Comparison of ENCODE assay signal across 1 cellular context in the genomic region with DNA sequence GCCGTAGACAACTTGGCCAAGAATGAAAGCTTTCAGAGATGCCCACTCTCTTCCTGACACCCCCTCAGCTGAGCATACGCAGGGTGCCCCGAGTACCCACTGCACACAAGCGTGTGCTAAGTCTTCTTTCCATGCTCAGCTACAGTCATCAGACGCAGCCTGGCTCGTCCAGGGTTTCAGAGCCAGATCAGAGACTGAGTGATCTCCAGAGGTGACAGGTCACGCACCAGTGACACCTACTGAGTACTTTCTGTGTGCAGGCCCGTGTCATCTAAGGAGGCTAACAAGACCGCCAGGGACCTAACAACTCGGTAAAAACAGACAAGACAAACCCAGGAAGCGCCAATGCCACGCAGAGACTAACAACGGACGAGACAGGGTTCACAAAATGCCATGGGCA.
TF ChIP-seq lines count a peak whose summit lies in the region.

No MANE protein-coding gene starts in this region.

TF ChIP-seq in H1, 55 proteins besides CTCF, POLR2A, EP300 and RAD21:
- TF ChIP-seq, protein P1, sequence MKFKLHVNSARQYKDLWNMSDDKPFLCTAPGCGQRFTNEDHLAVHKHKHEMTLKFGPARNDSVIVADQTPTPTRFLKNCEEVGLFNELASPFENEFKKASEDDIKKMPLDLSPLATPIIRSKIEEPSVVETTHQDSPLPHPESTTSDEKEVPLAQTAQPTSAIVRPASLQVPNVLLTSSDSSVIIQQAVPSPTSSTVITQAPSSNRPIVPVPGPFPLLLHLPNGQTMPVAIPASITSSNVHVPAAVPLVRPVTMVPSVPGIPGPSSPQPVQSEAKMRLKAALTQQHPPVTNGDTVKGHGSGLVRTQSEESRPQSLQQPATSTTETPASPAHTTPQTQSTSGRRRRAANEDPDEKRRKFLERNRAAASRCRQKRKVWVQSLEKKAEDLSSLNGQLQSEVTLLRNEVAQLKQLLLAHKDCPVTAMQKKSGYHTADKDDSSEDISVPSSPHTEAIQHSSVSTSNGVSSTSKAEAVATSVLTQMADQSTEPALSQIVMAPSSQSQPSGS (IDR thresholded peaks at IDR 0.05; ENCODE audit: low read length): no peak
- TF ChIP-seq, protein P2, sequence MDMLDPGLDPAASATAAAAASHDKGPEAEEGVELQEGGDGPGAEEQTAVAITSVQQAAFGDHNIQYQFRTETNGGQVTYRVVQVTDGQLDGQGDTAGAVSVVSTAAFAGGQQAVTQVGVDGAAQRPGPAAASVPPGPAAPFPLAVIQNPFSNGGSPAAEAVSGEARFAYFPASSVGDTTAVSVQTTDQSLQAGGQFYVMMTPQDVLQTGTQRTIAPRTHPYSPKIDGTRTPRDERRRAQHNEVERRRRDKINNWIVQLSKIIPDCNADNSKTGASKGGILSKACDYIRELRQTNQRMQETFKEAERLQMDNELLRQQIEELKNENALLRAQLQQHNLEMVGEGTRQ (IDR thresholded peaks at IDR 0.05; ENCODE audit: low read length): no peak
- TF ChIP-seq TAF7 (optimal IDR thresholded peaks at IDR 0.05; ENCODE audit: borderline replicate concordance, low read depth, low read length) (no peak), NANOG (IDR thresholded peaks at IDR 0.05; ENCODE audit: insufficient read depth, low read depth, low read length, poor library complexity, severe bottlenecking) (no peak), TCF12 (IDR thresholded peaks at IDR 0.05; ENCODE audit: low read depth, low read length) (no peak), CHD1 (IDR thresholded peaks at IDR 0.05; ENCODE audit: low read depth, low read length) (no peak), JUND (IDR thresholded peaks at IDR 0.05; ENCODE audit: low read length) (no peak), MAFK (IDR thresholded peaks at IDR 0.05; ENCODE audit: low read depth, low read length) (no peak), ZNF274 (IDR thresholded peaks at IDR 0.05; ENCODE audit: borderline replicate concordance, extremely low read depth, low read length) (no peak), BACH1 (IDR thresholded peaks at IDR 0.05; ENCODE audit: low read length) (no peak), SRF (IDR thresholded peaks at IDR 0.05; ENCODE audit: low read depth, low read length) (no peak), ASH2L (IDR thresholded peaks at IDR 0.05; ENCODE audit: low read length) (no peak), SIRT6 (IDR thresholded peaks at IDR 0.05; ENCODE audit: low read length) (no peak), SP4 (IDR thresholded peaks at IDR 0.05; ENCODE audit: low read length) (no peak), BRCA1 (IDR thresholded peaks at IDR 0.05; ENCODE audit: low read depth, low read length) (no peak), PHF8 (conservative IDR thresholded peaks at IDR 0.05; ENCODE audit: low read depth, low read length) (no peak), KDM5A (IDR thresholded peaks at IDR 0.05; ENCODE audit: low read length) (no peak), KDM4A (IDR thresholded peaks at IDR 0.05; ENCODE audit: low read depth, low read length, severe bottlenecking) (no peak)
- TF ChIP-seq, protein P3, sequence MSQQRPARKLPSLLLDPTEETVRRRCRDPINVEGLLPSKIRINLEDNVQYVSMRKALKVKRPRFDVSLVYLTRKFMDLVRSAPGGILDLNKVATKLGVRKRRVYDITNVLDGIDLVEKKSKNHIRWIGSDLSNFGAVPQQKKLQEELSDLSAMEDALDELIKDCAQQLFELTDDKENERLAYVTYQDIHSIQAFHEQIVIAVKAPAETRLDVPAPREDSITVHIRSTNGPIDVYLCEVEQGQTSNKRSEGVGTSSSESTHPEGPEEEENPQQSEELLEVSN (IDR thresholded peaks at IDR 0.05): no peak
- TF ChIP-seq, protein P4, sequence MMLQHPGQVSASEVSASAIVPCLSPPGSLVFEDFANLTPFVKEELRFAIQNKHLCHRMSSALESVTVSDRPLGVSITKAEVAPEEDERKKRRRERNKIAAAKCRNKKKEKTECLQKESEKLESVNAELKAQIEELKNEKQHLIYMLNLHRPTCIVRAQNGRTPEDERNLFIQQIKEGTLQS (IDR thresholded peaks at IDR 0.05; ENCODE audit: insufficient read depth, low read depth, low read length): no peak
